Comparison of ENCODE assay signal across 9 cellular contexts in the genomic region with DNA sequence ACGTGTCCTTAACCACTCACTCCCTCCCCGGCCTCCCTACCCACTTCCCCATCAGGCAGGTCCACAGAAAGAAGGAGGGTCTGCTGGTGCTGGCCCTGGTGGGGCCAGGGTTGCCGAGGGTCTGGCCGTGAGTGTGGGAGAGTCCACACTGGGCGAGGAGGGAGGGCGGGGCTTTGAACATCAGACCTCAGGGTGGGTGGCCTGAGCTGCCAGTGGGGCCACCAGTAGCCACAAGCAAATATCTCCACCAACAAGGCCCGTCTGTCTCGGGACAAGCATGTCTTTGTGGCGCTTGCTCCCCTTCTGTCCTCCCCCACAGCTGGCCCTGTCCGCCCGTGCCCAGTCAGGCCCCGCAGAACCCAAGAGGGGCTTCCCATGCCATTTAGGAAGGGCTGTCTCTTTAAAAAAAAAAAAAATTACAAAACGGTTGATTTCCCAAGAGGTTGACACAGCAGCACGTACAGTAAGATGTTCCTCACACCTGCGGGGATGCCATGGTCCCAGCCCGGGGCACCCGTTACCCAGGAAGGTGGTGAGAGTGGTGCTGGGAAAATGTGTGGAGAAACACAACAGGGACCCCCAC.
A peak's percentile ranks its signal among the peaks of the same experiment; 100 is the strongest.
DNase-seq lines count a peak whose midpoint lies in the region.
"Had no signal": no experiment of that assay in that cellular context is flagged by ENCODE, and none has a peak within 500 bp of the region (broad histone marks: within the 10 kb centered on the region; RNA-seq: fewer than 3 reads in every experiment).

No MANE protein-coding gene starts in this region.

- DNase-seq in C1 segment of cervical spinal cord (lab: John Stamatoyannopoulos, UW) (peak in 11 of 14 donors; percentile 46 to 80 (median 69)), amygdala (lab: John Stamatoyannopoulos, UW) (peak in 53 of 56 donors; percentile 33 to 94 (median 76)), medulla oblongata (ENCODE audit: extremely low spot score) (peak; percentile 93), NCI-H187 treated with DMSO at 0.1 percent for 48 hours (lab: John Stamatoyannopoulos, UW) (no peak), NCI-H1436 (lab: John Stamatoyannopoulos, UW) (no peak), NCI-H2196 (lab: John Stamatoyannopoulos, UW; ENCODE audit: unreplicated experiment) (no peak)
- DNase-seq: activated CD4-positive, alpha-beta T cell treated with anti-CD3 and anti-CD28 coated beads, Interleukin-2, amount 50 U/mL, for 4 hours; activated effector memory CD4-positive, alpha-beta T cell treated with anti-CD3 and anti-CD28 coated beads, Interleukin-2, amount 50 U/mL, for 16 hours; T-helper 2 cell had no signal

Comparison
In these comparisons a context has a peak if more than half of its experiments do, and no peak if none do; other contexts are left out.
1. DNase-seq: peak in C1 segment of cervical spinal cord (11 of 14), amygdala (53 of 56) and medulla oblongata (single experiment); none in NCI-H187 treated with DMSO at 0.1 percent for 48 hours (single experiment), NCI-H1436 (single experiment) and NCI-H2196 (single experiment).